14 cellular contexts compared by ENCODE assay signal in the genomic region with DNA sequence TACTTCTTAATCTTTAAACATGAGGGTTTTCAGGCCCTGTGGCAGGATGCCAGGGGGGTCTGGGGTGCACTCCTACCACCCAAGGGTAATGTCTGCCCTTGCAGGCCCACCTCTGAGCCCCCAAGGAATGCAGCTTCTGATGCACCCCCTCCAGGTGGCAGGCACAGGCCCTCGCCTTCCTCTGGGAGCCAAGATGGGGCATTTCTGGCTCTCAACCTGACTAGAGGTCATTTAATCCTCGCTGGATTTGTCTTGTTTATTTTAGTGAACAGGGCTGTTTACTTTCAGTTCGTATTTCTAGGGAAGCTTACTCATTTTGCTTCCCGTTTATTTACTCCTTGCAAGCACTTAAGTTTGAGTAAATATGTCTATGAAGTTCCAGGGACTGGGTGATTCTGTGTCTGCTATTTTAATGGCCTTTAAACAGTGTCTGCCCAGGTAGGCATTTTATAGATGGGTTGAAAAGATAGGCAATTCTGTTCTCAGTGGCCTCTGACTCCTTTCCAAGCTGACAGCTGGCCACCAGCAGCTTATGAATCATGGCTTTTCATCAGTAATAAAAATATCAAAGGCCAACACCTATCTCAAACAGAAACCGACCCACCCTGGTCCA. TPM values are rescaled to one million over a fixed set of nuclear protein-coding genes. Genes with fewer than 3 reads are reported as not detected.
DNase-seq lines count a peak whose midpoint lies in the region; ATAC-seq, FAIRE-seq and TF ChIP-seq lines count a peak whose summit lies in the region.
"Had no signal": no experiment of that assay in that cellular context is flagged by ENCODE, and none has a peak within 500 bp of the region (broad histone marks: within the 10 kb centered on the region; RNA-seq: fewer than 3 reads in every experiment).

No MANE protein-coding gene starts in this region.

- no peak overlapping the region for H2AFZ ChIP-seq in astrocyte (ENCODE audit: low read depth, low read length)
- H2AFZ ChIP-seq in neuronal stem cell (ENCODE audit: low read length): no peak overlapping the region

- H3K4me2 ChIP-seq in astrocyte (ENCODE audit: low read length): peak overlapping the region; percentile 37
- H3K4me2 ChIP-seq in neuronal stem cell (ENCODE audit: insufficient read depth, low read length, poor library complexity, severe bottlenecking): no peak overlapping the region

- DNase-seq in DMS153 treated with DMSO at 0.1 percent for 48 hours (lab: John Stamatoyannopoulos, UW; ENCODE audit: unreplicated experiment) (peak; percentile 92), NCI-H1930 (lab: John Stamatoyannopoulos, UW) (peak; percentile 38 to 69), astrocyte (ENCODE audit: low read depth) (no peak), myocyte (ENCODE audit: low read depth) (peak; percentile 73), KG1 (lab: John Stamatoyannopoulos, UW) (no peak), COLO829 (ENCODE audit: low spot score) (no peak), neuronal stem cell (ENCODE audit: low spot score) (no peak)
- DNase-seq: activated CD4-positive, CD25-positive, alpha-beta regulatory T cell; activated gamma-delta T cell; cortex of kidney; KBM-7 had no signal

- no peaks in the 10 kb centered on the region for H3K79me2 ChIP-seq in astrocyte (ENCODE audit: insufficient read depth, low read length)

- no peak overlapping the region for H3K14ac ChIP-seq in neuronal stem cell (ENCODE audit: low read length)

- no peak overlapping the region for H2BK15ac ChIP-seq in neuronal stem cell (ENCODE audit: low read length)

- no peak overlapping the region for H3K4me3 Mint-ChIP-seq in astrocyte (ENCODE audit: unreplicated experiment)
- H3K4me3 Mint-ChIP-seq: natural killer cell treated with Interleukin-12 subunit alpha and Interleukin-12 subunit beta and Interleukin-15 and Interleukin-18, amount 100 ng/mL, for 72 hours had no signal

- H4K91ac ChIP-seq in neuronal stem cell (ENCODE audit: low read depth, low read length, poor library complexity): no peak overlapping the region

- H3K27me3 ChIP-seq in astrocyte (ENCODE audit: insufficient read depth, low read length) (no peaks in the 10 kb centered on the region), neuronal stem cell (ENCODE audit: control insufficient read depth in 3 of 3, insufficient read depth in 3 of 3, low read depth in 1 of 3, low read length in 3 of 3) (peaks cover 0 to 23% (median 0%) of the 10 kb centered on the region in 3 experiments)

- H3K27me3 Mint-ChIP-seq in astrocyte (ENCODE audit: low read depth, unreplicated experiment): peaks cover 6% of the 10 kb centered on the region

- no peak overlapping the region for H2BK12ac ChIP-seq in neuronal stem cell (ENCODE audit: low read length)

- no peaks in the 10 kb centered on the region for H4K20me1 ChIP-seq in astrocyte (ENCODE audit: insufficient read depth, low read length)

- TF ChIP-seq CTCF in astrocyte (IDR thresholded peaks at IDR 0.05; ENCODE audit: insufficient read depth, low read depth, low read length): no peak

- no peak overlapping the region for H3K27ac ChIP-seq in astrocyte (ENCODE audit: low read depth, low read length)
- no peak overlapping the region for H3K27ac ChIP-seq in neuronal stem cell (replicated peaks; ENCODE audit: low read length)

- peaks cover 23% of the 10 kb centered on the region for H3K4me1 Mint-ChIP-seq in astrocyte (ENCODE audit: low read depth, unreplicated experiment)

- H3K4me3 ChIP-seq in astrocyte (ENCODE audit: insufficient read depth, low read depth, low read length) (no peak overlapping the region), neuronal stem cell (ENCODE audit: low read length in 2 of 2) (no peak overlapping the region)
- H3K4me3 ChIP-seq: thoracic aorta had no signal

- no peaks in the 10 kb centered on the region for H3K9me3 Mint-ChIP-seq in astrocyte (ENCODE audit: unreplicated experiment)
- H3K9me3 Mint-ChIP-seq: natural killer cell treated with Interleukin-12 subunit alpha and Interleukin-12 subunit beta and Interleukin-15 and Interleukin-18, amount 100 ng/mL, for 72 hours had no signal

- H3K9me3 ChIP-seq in astrocyte (ENCODE audit: insufficient read depth, low read depth, low read length): no peaks in the 10 kb centered on the region
- H3K9me3 ChIP-seq in neuronal stem cell (replicated peaks in 1 of 2; ENCODE audit: control insufficient read depth in 2 of 2, insufficient read depth in 1 of 2, low read depth in 1 of 2, low read length in 2 of 2): no peaks in the 10 kb centered on the region
- H3K9me3 ChIP-seq: thoracic aorta had no signal

- H3K36me3 ChIP-seq in astrocyte (ENCODE audit: insufficient read depth, low read length) (no peaks in the 10 kb centered on the region), neuronal stem cell (replicated peaks in 1 of 2; ENCODE audit: control insufficient read depth in 2 of 2, insufficient read depth in 2 of 2, low read length in 2 of 2) (no peaks in the 10 kb centered on the region)
- H3K36me3 ChIP-seq: thoracic aorta had no signal

- H3K23ac ChIP-seq in neuronal stem cell (ENCODE audit: low read depth, low read length, poor library complexity): no peak overlapping the region

- H2AK5ac ChIP-seq in neuronal stem cell (ENCODE audit: low read depth, low read length): no peak overlapping the region

- no peak for FAIRE-seq in astrocyte (lab: Jason Lieb, UNC)

- H4K8ac ChIP-seq in neuronal stem cell (ENCODE audit: low read depth, low read length): no peak overlapping the region

- H3K27ac Mint-ChIP-seq in astrocyte (ENCODE audit: unreplicated experiment): no peak overlapping the region
- H3K27ac Mint-ChIP-seq: natural killer cell treated with Interleukin-12 subunit alpha and Interleukin-12 subunit beta and Interleukin-15 and Interleukin-18, amount 100 ng/mL, for 72 hours had no signal

- H3K79me1 ChIP-seq in neuronal stem cell (ENCODE audit: low read depth, low read length): no peaks in the 10 kb centered on the region

- no peak for ATAC-seq in GM18520 (IDR thresholded peaks at IDR 0.05; ENCODE audit: unreplicated experiment)
- ATAC-seq: natural killer cell treated with Interleukin-12 subunit alpha and Interleukin-12 subunit beta and Interleukin-15 and Interleukin-18, amount 100 ng/mL, for 72 hours had no signal

- no peak overlapping the region for H3K4ac ChIP-seq in neuronal stem cell (ENCODE audit: low read length)

- H3K4me1 ChIP-seq in astrocyte (ENCODE audit: insufficient read depth, low read length) (peaks cover 3% of the 10 kb centered on the region), neuronal stem cell (ENCODE audit: control insufficient read depth in 2 of 2, insufficient read depth in 1 of 2, low read depth in 1 of 2, low read length in 2 of 2) (peaks cover 8 to 10% of the 10 kb centered on the region in 2 donors)

- no peak overlapping the region for H2BK120ac ChIP-seq in neuronal stem cell (ENCODE audit: low read depth, low read length)

- no peak overlapping the region for H3K18ac ChIP-seq in neuronal stem cell (ENCODE audit: low read length)

- no CpG with 5 or more reads among the region's 5 CpGs for WGBS in neuronal stem cell (ENCODE audit: extremely low coverage in 2 of 2, insufficient read length in 2 of 2, insufficient replicate concordance in 1 of 2), 2 donors

- H2BK5ac ChIP-seq in neuronal stem cell (ENCODE audit: low read length): no peak overlapping the region

- no peaks in the 10 kb centered on the region for H3K36me3 Mint-ChIP-seq in astrocyte (ENCODE audit: low read depth, unreplicated experiment)
- H3K36me3 Mint-ChIP-seq: natural killer cell treated with Interleukin-12 subunit alpha and Interleukin-12 subunit beta and Interleukin-15 and Interleukin-18, amount 100 ng/mL, for 72 hours had no signal

- H3K9ac ChIP-seq in astrocyte (ENCODE audit: low read length) (no peak overlapping the region), neuronal stem cell (ENCODE audit: low read depth, low read length, poor library complexity) (no peak overlapping the region)

RNA-seq across cellular contexts. Expression of a gene that starts 11.1 kb away (rescaled TPM):
- total RNA-seq in astrocyte (44.8 and 53.9 TPM in 2 replicates), myocyte (61.4 and 65.3 TPM in 2 replicates)
- 74.2 TPM for polyA plus RNA-seq in myocyte (2012)
- polyA plus RNA-seq in neuronal stem cell (2013, experiment 1 of 2): 35.4 TPM
- 35.1 TPM for polyA plus RNA-seq in neuronal stem cell (2013, experiment 2 of 2)

RNA-seq across cellular contexts. Expression of a gene that starts 19.4 kb away (rescaled TPM):
- 5.2 and 5.4 TPM in 2 replicates for total RNA-seq in astrocyte
- total RNA-seq in myocyte: 10,265 and 13,585 TPM in 2 replicates
- 3,580 TPM for polyA plus RNA-seq in myocyte (2012)
- polyA plus RNA-seq in neuronal stem cell (2013, experiment 1 of 2): 0.24 TPM
- polyA plus RNA-seq in neuronal stem cell (2013, experiment 2 of 2): 0.39 TPM
- total RNA-seq: natural killer cell treated with Interleukin-12 subunit alpha and Interleukin-12 subunit beta and Interleukin-15 and Interleukin-18, amount 100 ng/mL, for 72 hours had no signal

RNA-seq across cellular contexts. Expression of a gene that starts 35.8 kb away (rescaled TPM):
- total RNA-seq in astrocyte (71.2 and 76.1 TPM in 2 replicates), myocyte (78.0 and 79.8 TPM in 2 replicates)
- polyA plus RNA-seq in myocyte (2012): 57.8 TPM
- 24.0 TPM for polyA plus RNA-seq in neuronal stem cell (2013, experiment 1 of 2)
- polyA plus RNA-seq in neuronal stem cell (2013, experiment 2 of 2): 23.9 TPM

Comparison
In these comparisons a context has a peak if more than half of its experiments do, and no peak if none do; other contexts are left out.
1. DNase-seq: peak in DMS153 treated with DMSO at 0.1 percent for 48 hours (single experiment), NCI-H1930 (2 of 2) and myocyte (single experiment); none in astrocyte (single experiment), KG1 (single experiment), COLO829 (single experiment) and neuronal stem cell (single experiment).
2. RNA of a gene that starts 19.4 kb away (total RNA-seq): 10,265 to 13,585 TPM in myocyte; 5.2 to 5.4 TPM in astrocyte; every median in the first group is over 1,000 times any median in the second.